In genomic region chr9:127569819-127570401, GRCh38 we compare ENCODE assay signal across 1 cellular context.
TF ChIP-seq lines count a peak whose summit lies in the region.

No MANE protein-coding gene starts in this region.

TF ChIP-seq in K562, 482 proteins besides CTCF, POLR2A, EP300 and RAD21:
- TF ChIP-seq, protein P1, sequence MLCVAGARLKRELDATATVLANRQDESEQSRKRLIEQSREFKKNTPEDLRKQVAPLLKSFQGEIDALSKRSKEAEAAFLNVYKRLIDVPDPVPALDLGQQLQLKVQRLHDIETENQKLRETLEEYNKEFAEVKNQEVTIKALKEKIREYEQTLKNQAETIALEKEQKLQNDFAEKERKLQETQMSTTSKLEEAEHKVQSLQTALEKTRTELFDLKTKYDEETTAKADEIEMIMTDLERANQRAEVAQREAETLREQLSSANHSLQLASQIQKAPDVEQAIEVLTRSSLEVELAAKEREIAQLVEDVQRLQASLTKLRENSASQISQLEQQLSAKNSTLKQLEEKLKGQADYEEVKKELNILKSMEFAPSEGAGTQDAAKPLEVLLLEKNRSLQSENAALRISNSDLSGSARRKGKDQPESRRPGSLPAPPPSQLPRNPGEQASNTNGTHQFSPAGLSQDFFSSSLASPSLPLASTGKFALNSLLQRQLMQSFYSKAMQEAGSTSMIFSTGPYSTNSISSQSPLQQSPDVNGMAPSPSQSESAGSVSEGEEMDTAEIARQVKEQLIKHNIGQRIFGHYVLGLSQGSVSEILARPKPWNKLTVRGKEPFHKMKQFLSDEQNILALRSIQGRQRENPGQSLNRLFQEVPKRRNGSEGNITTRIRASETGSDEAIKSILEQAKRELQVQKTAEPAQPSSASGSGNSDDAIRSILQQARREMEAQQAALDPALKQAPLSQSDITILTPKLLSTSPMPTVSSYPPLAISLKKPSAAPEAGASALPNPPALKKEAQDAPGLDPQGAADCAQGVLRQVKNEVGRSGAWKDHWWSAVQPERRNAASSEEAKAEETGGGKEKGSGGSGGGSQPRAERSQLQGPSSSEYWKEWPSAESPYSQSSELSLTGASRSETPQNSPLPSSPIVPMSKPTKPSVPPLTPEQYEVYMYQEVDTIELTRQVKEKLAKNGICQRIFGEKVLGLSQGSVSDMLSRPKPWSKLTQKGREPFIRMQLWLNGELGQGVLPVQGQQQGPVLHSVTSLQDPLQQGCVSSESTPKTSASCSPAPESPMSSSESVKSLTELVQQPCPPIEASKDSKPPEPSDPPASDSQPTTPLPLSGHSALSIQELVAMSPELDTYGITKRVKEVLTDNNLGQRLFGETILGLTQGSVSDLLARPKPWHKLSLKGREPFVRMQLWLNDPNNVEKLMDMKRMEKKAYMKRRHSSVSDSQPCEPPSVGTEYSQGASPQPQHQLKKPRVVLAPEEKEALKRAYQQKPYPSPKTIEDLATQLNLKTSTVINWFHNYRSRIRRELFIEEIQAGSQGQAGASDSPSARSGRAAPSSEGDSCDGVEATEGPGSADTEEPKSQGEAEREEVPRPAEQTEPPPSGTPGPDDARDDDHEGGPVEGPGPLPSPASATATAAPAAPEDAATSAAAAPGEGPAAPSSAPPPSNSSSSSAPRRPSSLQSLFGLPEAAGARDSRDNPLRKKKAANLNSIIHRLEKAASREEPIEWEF (CRISPR knock-in tag; IDR thresholded peaks at IDR 0.05) = no peak
- TF ChIP-seq MTA3 (IDR thresholded peaks at IDR 0.05; ENCODE audit: borderline replicate concordance) = no peak
- no peak for TF ChIP-seq ELF1 (tag; IDR thresholded peaks at IDR 0.05)
- TF ChIP-seq, protein P2, sequence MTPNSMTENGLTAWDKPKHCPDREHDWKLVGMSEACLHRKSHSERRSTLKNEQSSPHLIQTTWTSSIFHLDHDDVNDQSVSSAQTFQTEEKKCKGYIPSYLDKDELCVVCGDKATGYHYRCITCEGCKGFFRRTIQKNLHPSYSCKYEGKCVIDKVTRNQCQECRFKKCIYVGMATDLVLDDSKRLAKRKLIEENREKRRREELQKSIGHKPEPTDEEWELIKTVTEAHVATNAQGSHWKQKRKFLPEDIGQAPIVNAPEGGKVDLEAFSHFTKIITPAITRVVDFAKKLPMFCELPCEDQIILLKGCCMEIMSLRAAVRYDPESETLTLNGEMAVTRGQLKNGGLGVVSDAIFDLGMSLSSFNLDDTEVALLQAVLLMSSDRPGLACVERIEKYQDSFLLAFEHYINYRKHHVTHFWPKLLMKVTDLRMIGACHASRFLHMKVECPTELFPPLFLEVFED (CRISPR knock-in tag; conservative IDR thresholded peaks at IDR 0.05) = no peak
- no peak for TF ChIP-seq TAF1 (IDR thresholded peaks at IDR 0.05; ENCODE audit: control insufficient read depth, extremely low read depth, insufficient read depth, low read length, severe bottlenecking)
- no peak for TF ChIP-seq JUND (IDR thresholded peaks at IDR 0.05; ENCODE audit: borderline replicate concordance, low read depth, low read length)
- no peak for TF ChIP-seq JUND (tag; IDR thresholded peaks at IDR 0.05; ENCODE audit: borderline replicate concordance, low read depth, low read length)
- no peak for TF ChIP-seq POLR2G (IDR thresholded peaks at IDR 0.05; ENCODE audit: low read depth, low read length)
- TF ChIP-seq BACH1 (tag; IDR thresholded peaks at IDR 0.05) = no peak
- no peak for TF ChIP-seq KDM1A (IDR thresholded peaks at IDR 0.05)
- TF ChIP-seq, protein P3, sequence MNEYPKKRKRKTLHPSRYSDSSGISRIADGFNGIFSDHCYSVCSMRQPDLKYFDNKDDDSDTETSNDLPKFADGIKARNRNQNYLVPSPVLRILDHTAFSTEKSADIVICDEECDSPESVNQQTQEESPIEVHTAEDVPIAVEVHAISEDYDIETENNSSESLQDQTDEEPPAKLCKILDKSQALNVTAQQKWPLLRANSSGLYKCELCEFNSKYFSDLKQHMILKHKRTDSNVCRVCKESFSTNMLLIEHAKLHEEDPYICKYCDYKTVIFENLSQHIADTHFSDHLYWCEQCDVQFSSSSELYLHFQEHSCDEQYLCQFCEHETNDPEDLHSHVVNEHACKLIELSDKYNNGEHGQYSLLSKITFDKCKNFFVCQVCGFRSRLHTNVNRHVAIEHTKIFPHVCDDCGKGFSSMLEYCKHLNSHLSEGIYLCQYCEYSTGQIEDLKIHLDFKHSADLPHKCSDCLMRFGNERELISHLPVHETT (CRISPR knock-in tag; conservative IDR thresholded peaks at IDR 0.05 in 1 of 2, IDR thresholded peaks at IDR 0.05 in 1 of 2) = no peak
- no peak for TF ChIP-seq HCFC1 (IDR thresholded peaks at IDR 0.05; ENCODE audit: low read depth, low read length)
- no peak for TF ChIP-seq ZNF699 (CRISPR knock-in tag; IDR thresholded peaks at IDR 0.05; ENCODE audit: insufficient replicate concordance)
- no peak for TF ChIP-seq ZNF263 (CRISPR knock-in tag; IDR thresholded peaks at IDR 0.05; ENCODE audit: borderline replicate concordance)
- TF ChIP-seq FOXM1 (IDR thresholded peaks at IDR 0.05; ENCODE audit: low read depth) = no peak
- no peak for TF ChIP-seq FOXM1 (CRISPR knock-in tag; IDR thresholded peaks at IDR 0.05; ENCODE audit: low read depth)
- no peak for TF ChIP-seq ZNF174 (CRISPR knock-in tag; IDR thresholded peaks at IDR 0.05)
- TF ChIP-seq SMAD3 (CRISPR knock-in tag; conservative IDR thresholded peaks at IDR 0.05) = no peak
- no peak for TF ChIP-seq XRCC4 (IDR thresholded peaks at IDR 0.05; ENCODE audit: extremely low read depth, insufficient read depth, insufficient read length)
- TF ChIP-seq SIN3B (IDR thresholded peaks at IDR 0.05; ENCODE audit: low read depth) = no peak
- TF ChIP-seq, protein P4, sequence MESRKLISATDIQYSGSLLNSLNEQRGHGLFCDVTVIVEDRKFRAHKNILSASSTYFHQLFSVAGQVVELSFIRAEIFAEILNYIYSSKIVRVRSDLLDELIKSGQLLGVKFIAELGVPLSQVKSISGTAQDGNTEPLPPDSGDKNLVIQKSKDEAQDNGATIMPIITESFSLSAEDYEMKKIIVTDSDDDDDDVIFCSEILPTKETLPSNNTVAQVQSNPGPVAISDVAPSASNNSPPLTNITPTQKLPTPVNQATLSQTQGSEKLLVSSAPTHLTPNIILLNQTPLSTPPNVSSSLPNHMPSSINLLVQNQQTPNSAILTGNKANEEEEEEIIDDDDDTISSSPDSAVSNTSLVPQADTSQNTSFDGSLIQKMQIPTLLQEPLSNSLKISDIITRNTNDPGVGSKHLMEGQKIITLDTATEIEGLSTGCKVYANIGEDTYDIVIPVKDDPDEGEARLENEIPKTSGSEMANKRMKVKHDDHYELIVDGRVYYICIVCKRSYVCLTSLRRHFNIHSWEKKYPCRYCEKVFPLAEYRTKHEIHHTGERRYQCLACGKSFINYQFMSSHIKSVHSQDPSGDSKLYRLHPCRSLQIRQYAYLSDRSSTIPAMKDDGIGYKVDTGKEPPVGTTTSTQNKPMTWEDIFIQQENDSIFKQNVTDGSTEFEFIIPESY (CRISPR knock-in tag; IDR thresholded peaks at IDR 0.05) = no peak
- TF ChIP-seq ADNP (tag; IDR thresholded peaks at IDR 0.05) = no peak
TF ChIP-seq in K562: peak in this region for 0.
